In the genomic region with DNA sequence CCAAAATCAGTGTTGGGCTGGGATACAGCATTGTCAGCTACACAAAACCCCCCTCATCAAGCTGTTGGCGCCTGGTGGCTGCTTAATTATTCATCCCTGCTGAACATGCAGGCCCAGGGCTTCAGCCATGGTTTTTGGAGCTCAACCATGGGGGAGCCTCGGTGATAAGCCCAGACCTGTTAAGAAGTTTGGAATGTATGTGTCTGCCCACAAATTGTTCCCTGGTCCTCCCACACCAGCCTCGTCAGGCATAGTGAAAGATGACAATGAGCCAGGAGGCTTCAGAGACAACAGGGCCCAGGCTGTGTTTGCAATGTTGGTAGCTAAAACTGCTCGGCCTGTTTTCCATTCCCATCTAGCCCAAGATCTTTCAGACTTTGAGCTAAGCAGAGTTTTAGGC, we compare ENCODE assay signal across 11 cellular contexts. TPM values are rescaled to one million over a fixed set of nuclear protein-coding genes. Genes with fewer than 3 reads are reported as not detected.
A peak's percentile ranks its signal among the peaks of the same experiment; 100 is the strongest.
DNase-seq lines count a peak whose midpoint lies in the region; ATAC-seq and TF ChIP-seq lines count a peak whose summit lies in the region.
"Had no signal": no experiment of that assay in that cellular context is flagged by ENCODE, and none has a peak within 500 bp of the region (broad histone marks: within the 10 kb centered on the region; RNA-seq: fewer than 3 reads in every experiment).

No MANE protein-coding gene starts in this region.

- H3K36me3 Mint-ChIP-seq in GM23338 (ENCODE audit: low read depth) = no peaks in the 10 kb centered on the region
- H3K36me3 Mint-ChIP-seq: WTC11 had no signal

- H3K4me1 Mint-ChIP-seq in GM23338 = peaks cover 11% of the 10 kb centered on the region

- H3K4me3 ChIP-seq in GM23338 (no peak overlapping the region), fibroblast of villous mesenchyme (ENCODE audit: low read depth, low read length) (no peak overlapping the region), skeletal muscle satellite cell (ENCODE audit: low read length) (peak overlapping the region; percentile 11)

- H3K36me3 ChIP-seq in GM23338 (ENCODE audit: insufficient read depth) = no peaks in the 10 kb centered on the region
- no peaks in the 10 kb centered on the region for H3K36me3 ChIP-seq in skeletal muscle satellite cell (ENCODE audit: insufficient read depth, low read length)

- H3K9me3 Mint-ChIP-seq in GM23338 = no peaks in the 10 kb centered on the region
- H3K9me3 Mint-ChIP-seq: WTC11 had no signal

- H3K4me3 Mint-ChIP-seq in GM23338 = no peak overlapping the region
- H3K4me3 Mint-ChIP-seq: WTC11 had no signal

- H3K79me2 ChIP-seq in GM23338 (replicated peaks; ENCODE audit: insufficient read depth) = no peaks in the 10 kb centered on the region

- no peaks in the 10 kb centered on the region for H3K9me2 ChIP-seq in GM23338 (ENCODE audit: insufficient read depth)

- no peaks in the 10 kb centered on the region for H3F3A ChIP-seq in GM23338 (replicated peaks; ENCODE audit: low read depth)

- no peaks in the 10 kb centered on the region for H4K20me1 ChIP-seq in GM23338 (replicated peaks; ENCODE audit: insufficient read depth)

- no peak overlapping the region for H3K4me2 ChIP-seq in GM23338
- peak overlapping the region; percentile 59 for H3K4me2 ChIP-seq in skeletal muscle satellite cell (ENCODE audit: low read length)

- no peaks in the 10 kb centered on the region for H3K9me3 ChIP-seq in skeletal muscle satellite cell (replicated peaks; ENCODE audit: low read length)

- H3K27ac Mint-ChIP-seq in GM23338 = no peak overlapping the region
- H3K27ac Mint-ChIP-seq: WTC11 had no signal

- DNase-seq in GM23338 (ENCODE audit: low spot score) = no peak
- peak; percentile 90 for DNase-seq in amniotic epithelial cell (ENCODE audit: low read depth)
- peak; percentile 20 for DNase-seq in fibroblast of villous mesenchyme (ENCODE audit: low read depth)
- no peak for DNase-seq in NCI-H82 (lab: John Stamatoyannopoulos, UW)
- DNase-seq in activated gamma-delta T cell (lab: John Stamatoyannopoulos, UW) = no peak
- no peak for DNase-seq in NCI-H1048 (lab: John Stamatoyannopoulos, UW)
- DNase-seq: activated T-cell treated with anti-CD3 and anti-CD28 coated beads, Interleukin-2, amount 50 U/mL, for 1 hour; SIG-M5 had no signal

- no peak for TF ChIP-seq CTCF in GM23338 (conservative IDR thresholded peaks at IDR 0.05; ENCODE audit: low read depth in 2 of 2)
- no peak for TF ChIP-seq CTCF in fibroblast of villous mesenchyme (IDR thresholded peaks at IDR 0.05; ENCODE audit: insufficient read depth, low read depth, low read length)

- peaks cover 4% of the 10 kb centered on the region for H3K27me3 Mint-ChIP-seq in GM23338 (ENCODE audit: insufficient read depth, low read depth, poor library complexity)

- peak overlapping the region; percentile 77 for H3K9ac ChIP-seq in skeletal muscle satellite cell (ENCODE audit: low read depth, low read length)

- H3K27ac ChIP-seq in GM23338 (ENCODE audit: low read depth) = no peak overlapping the region

- H3K4me1 ChIP-seq in GM23338 (ENCODE audit: insufficient read depth) (no peaks in the 10 kb centered on the region), skeletal muscle satellite cell (ENCODE audit: control insufficient read depth, insufficient read depth, low read length) (peaks cover 37% of the 10 kb centered on the region)

- 0 out of 2 replicates have a peak overlapping the region, but pooled peaks have one; percentile 38 for H2AFZ ChIP-seq in GM23338

- H3K27me3 ChIP-seq in GM23338 (ENCODE audit: insufficient read depth) (no peaks in the 10 kb centered on the region), skeletal muscle satellite cell (ENCODE audit: control insufficient read depth, insufficient read depth, low read length) (no peaks in the 10 kb centered on the region)

- ATAC-seq in GM23338 (no peak), GM18867 (IDR thresholded peaks at IDR 0.05; ENCODE audit: unreplicated experiment) (no peak)
- ATAC-seq: WTC11 had no signal

TF ChIP-seq in GM23338, 12 proteins besides CTCF, POLR2A, EP300 and RAD21 (continues in another document):
- TF ChIP-seq STAT1 (IDR thresholded peaks at IDR 0.05; ENCODE audit: unreplicated experiment) = no peak
- no peak for TF ChIP-seq EZH2phosphoT487 (IDR thresholded peaks at IDR 0.05; ENCODE audit: unreplicated experiment)
- no peak for TF ChIP-seq JUNB (IDR thresholded peaks at IDR 0.05; ENCODE audit: unreplicated experiment)
- TF ChIP-seq, protein P1, sequence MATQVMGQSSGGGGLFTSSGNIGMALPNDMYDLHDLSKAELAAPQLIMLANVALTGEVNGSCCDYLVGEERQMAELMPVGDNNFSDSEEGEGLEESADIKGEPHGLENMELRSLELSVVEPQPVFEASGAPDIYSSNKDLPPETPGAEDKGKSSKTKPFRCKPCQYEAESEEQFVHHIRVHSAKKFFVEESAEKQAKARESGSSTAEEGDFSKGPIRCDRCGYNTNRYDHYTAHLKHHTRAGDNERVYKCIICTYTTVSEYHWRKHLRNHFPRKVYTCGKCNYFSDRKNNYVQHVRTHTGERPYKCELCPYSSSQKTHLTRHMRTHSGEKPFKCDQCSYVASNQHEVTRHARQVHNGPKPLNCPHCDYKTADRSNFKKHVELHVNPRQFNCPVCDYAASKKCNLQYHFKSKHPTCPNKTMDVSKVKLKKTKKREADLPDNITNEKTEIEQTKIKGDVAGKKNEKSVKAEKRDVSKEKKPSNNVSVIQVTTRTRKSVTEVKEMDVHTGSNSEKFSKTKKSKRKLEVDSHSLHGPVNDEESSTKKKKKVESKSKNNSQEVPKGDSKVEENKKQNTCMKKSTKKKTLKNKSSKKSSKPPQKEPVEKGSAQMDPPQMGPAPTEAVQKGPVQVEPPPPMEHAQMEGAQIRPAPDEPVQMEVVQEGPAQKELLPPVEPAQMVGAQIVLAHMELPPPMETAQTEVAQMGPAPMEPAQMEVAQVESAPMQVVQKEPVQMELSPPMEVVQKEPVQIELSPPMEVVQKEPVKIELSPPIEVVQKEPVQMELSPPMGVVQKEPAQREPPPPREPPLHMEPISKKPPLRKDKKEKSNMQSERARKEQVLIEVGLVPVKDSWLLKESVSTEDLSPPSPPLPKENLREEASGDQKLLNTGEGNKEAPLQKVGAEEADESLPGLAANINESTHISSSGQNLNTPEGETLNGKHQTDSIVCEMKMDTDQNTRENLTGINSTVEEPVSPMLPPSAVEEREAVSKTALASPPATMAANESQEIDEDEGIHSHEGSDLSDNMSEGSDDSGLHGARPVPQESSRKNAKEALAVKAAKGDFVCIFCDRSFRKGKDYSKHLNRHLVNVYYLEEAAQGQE (IDR thresholded peaks at IDR 0.05; ENCODE audit: unreplicated experiment) = no peak
- no peak for TF ChIP-seq EZH2 (IDR thresholded peaks at IDR 0.05; ENCODE audit: low read depth, unreplicated experiment)
- no peak for TF ChIP-seq ZNF114 (CRISPR knock-in tag; IDR thresholded peaks at IDR 0.05)
- TF ChIP-seq CREB1 (CRISPR knock-in tag; IDR thresholded peaks at IDR 0.05; ENCODE audit: low read depth) = no peak

RNA-seq across cellular contexts. Expression of a gene that starts 34.8 kb away (rescaled TPM):
- total RNA-seq in GM23338 (2014; rRNA removed; shearing (Covaris generic)) = 2.9 and 4.2 TPM in 2 replicates
- polyA plus RNA-seq in GM23338 (2016; fragmentation: Nextera tagmentation; extraction: Ambion mirVana) = 1.2 and 1.5 TPM in 2 replicates
- total RNA-seq in fibroblast of villous mesenchyme = 3.9 and 10.0 TPM in 2 replicates
- 4.6 and 5.1 TPM in 2 replicates for total RNA-seq in skeletal muscle satellite cell (2012; rRNA removed)

Comparison
In these comparisons a context has a peak if more than half of its experiments do, and no peak if none do; other contexts are left out.
1. DNase-seq: peak in amniotic epithelial cell (single experiment) and fibroblast of villous mesenchyme (single experiment); none in GM23338 (single experiment), NCI-H82 (single experiment), activated gamma-delta T cell (single experiment) and NCI-H1048 (single experiment).